9 cellular contexts compared by ENCODE assay signal in genomic region chr3:180764481-180764880, GRCh38.
"Had no signal": no experiment of that assay in that cellular context is flagged by ENCODE, and none has a peak within 500 bp of the region (broad histone marks: within the 10 kb centered on the region; RNA-seq: fewer than 3 reads in every experiment).

No MANE protein-coding gene starts in this region.

- DNase-seq: GM23248, GOT3, H7, HFFc6, KG1 had no signal

- H3K27ac Mint-ChIP-seq: HFFc6, IgD-negative memory B cell had no signal

- H3K9ac ChIP-seq: GM23248 had no signal

- ATAC-seq: HCT116 had no signal

- H3K9me3 ChIP-seq: HAP-1 had no signal

- H3K4me1 Mint-ChIP-seq: IgD-negative memory B cell had no signal

- H3K36me3 Mint-ChIP-seq: IgD-negative memory B cell had no signal

- H3K27ac ChIP-seq: GM23248, HL-60 had no signal

- H3K27me3 Mint-ChIP-seq: IgD-negative memory B cell had no signal

- H2AFZ ChIP-seq: GM23248 had no signal

- H3K4me3 Mint-ChIP-seq: HFFc6, IgD-negative memory B cell had no signal

- H3K36me3 ChIP-seq: HAP-1 had no signal

- H3K4me3 ChIP-seq: GM23248, HAP-1 had no signal

- H3K4me1 ChIP-seq: HAP-1 had no signal
